In genomic region chr19:52248256-52248655, GRCh38 we compare ENCODE assay signal across 9 cellular contexts. TPM values are rescaled to one million over a fixed set of nuclear protein-coding genes. Genes with fewer than 3 reads are reported as not detected.
DNase-seq lines count a peak whose midpoint lies in the region; ATAC-seq and TF ChIP-seq lines count a peak whose summit lies in the region.
"Had no signal": no experiment of that assay in that cellular context is flagged by ENCODE, and none has a peak within 500 bp of the region (broad histone marks: within the 10 kb centered on the region; RNA-seq: fewer than 3 reads in every experiment).

No MANE protein-coding gene starts in this region.

- H3K4me3 ChIP-seq in fibroblast of the aortic adventitia (ENCODE audit: low read depth, low read length) (no peak overlapping the region), prostate gland (no peak overlapping the region)
- H3K4me3 ChIP-seq: SK-N-MC had no signal

- H3K27ac ChIP-seq in prostate gland, result no peak overlapping the region
- H3K27ac ChIP-seq: SK-N-MC had no signal

- 17% methylated on average over 7 of the region's 7 CpGs for WGBS in prostate gland

- intact Hi-C loops in prostate gland (cut with DNase I), result loop anchor here (10.0 kb wide), 1 partner anchor 497 kb away; no protein-coding TSS in a partner anchor

- DNase-seq in GM13977 (ENCODE audit: low spot score) (no peak), NCI-H69 (lab: John Stamatoyannopoulos, UW) (peak; percentile 77), activated T-cell treated with anti-CD3 and anti-CD28 coated beads for 24 hours (ENCODE audit: low read depth) (peak; percentile 43), fibroblast of the aortic adventitia (ENCODE audit: low read depth) (peak; percentile 46), prostate gland (ENCODE audit: low spot score) (peak; percentile 48), NCI-H2196 treated with DMSO at 0.1 percent for 48 hours (lab: John Stamatoyannopoulos, UW; ENCODE audit: unreplicated experiment) (no peak), epidermal melanocyte (ENCODE audit: insufficient read length, low spot score) (no peak)

- TF ChIP-seq CTCF in GM13977 (IDR thresholded peaks at IDR 0.05; ENCODE audit: extremely low read depth, insufficient read depth, missing control alignments), result peak; percentile 60
- TF ChIP-seq CTCF in fibroblast of the aortic adventitia (IDR thresholded peaks at IDR 0.05; ENCODE audit: insufficient read depth, low read length), result peak; percentile 32
- peak in 3 of 4 experiments; percentile 34 to 66 (median 57) for TF ChIP-seq CTCF in prostate gland (IDR thresholded peaks at IDR 0.05)

- no peak for ATAC-seq in GM21381 (IDR thresholded peaks at IDR 0.05; ENCODE audit: unreplicated experiment)

- in situ Hi-C loops in GM13977 (cut with MboI; ENCODE audit: low pct_unique_long_range_greater_than_20kb, low sequenced_read_pairs, unreplicated experiment), result no loop called here

- no peaks in the 10 kb centered on the region for H3K27me3 ChIP-seq in prostate gland (replicated peaks; ENCODE audit: insufficient read depth)

- no peaks in the 10 kb centered on the region for H3K4me1 ChIP-seq in prostate gland (replicated peaks)

- TF ChIP-seq POLR2A in prostate gland (IDR thresholded peaks at IDR 0.05), result no peak

- H3K36me3 ChIP-seq in prostate gland, result no peaks in the 10 kb centered on the region

- H3K9me3 ChIP-seq in prostate gland, result no peaks in the 10 kb centered on the region

RNA-seq across cellular contexts. Expression of gene ZNF766, which starts 21.1 kb away (rescaled TPM):
- total RNA-seq in fibroblast of the aortic adventitia (ENCODE audit: low replicate concordance), result 12.8 and 13.9 TPM in 2 replicates
- total RNA-seq in prostate gland, result 10 to 100 TPM; 12.9 to 13.0 TPM

RNA-seq across cellular contexts. Expression of gene ZNF480, which starts 48.7 kb away (rescaled TPM):
- 4.0 and 13.2 TPM in 2 replicates for total RNA-seq in fibroblast of the aortic adventitia (ENCODE audit: low replicate concordance)
- total RNA-seq in prostate gland, result 10 to 100 TPM in 1 of 2 donors, 1 to 10 TPM in 1; 6.4 to 10.8 TPM

RNA-seq across cellular contexts. Expression of gene PPP2R1A, which starts 58.4 kb away (rescaled TPM):
- total RNA-seq in fibroblast of the aortic adventitia (ENCODE audit: low replicate concordance) (176 and 187 TPM in 2 replicates), prostate gland (100 to 1,000 TPM; 265 to 358 TPM)

Comparison
In these comparisons a context has a peak if more than half of its experiments do, and no peak if none do; other contexts are left out.
1. DNase-seq: peak in NCI-H69 (single experiment), activated T-cell treated with anti-CD3 and anti-CD28 coated beads for 24 hours (single experiment), fibroblast of the aortic adventitia (single experiment) and prostate gland (single experiment); none in GM13977 (single experiment), NCI-H2196 treated with DMSO at 0.1 percent for 48 hours (single experiment) and epidermal melanocyte (single experiment).
2. Peak in every context shown above with its lines, with median percentiles within 50 percentile points of each other: CTCF ChIP-seq.